ENCODE assay signal across 30 cellular contexts in the genomic region with DNA sequence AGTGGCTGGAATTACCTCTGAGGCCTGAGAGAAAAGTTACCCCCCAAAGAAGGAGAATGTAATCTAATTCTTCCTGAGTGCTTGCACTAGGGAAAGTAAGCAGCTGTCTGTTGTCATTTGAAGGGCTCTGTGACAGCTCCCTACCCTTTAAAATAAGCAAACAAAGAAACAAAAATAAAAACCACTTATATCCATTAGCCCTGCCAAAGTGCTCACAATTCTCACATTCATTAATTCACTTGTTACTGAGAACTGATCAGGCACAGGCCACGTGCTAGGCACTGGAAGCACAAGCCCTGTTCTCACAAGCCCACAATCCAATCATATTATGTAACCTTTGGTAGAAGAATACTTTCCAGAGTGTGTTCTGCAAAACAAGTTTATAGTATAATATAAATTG.
DNase-seq lines count a peak whose midpoint lies in the region; ATAC-seq and TF ChIP-seq lines count a peak whose summit lies in the region.
"Had no signal": no experiment of that assay in that cellular context is flagged by ENCODE, and none has a peak within 500 bp of the region (broad histone marks: within the 10 kb centered on the region; RNA-seq: fewer than 3 reads in every experiment).

No MANE protein-coding gene starts in this region.

- H2BK12ac ChIP-seq in mesenchymal stem cell (ENCODE audit: low read length in 2 of 2): no peak overlapping the region

- H4K8ac ChIP-seq in mesenchymal stem cell (ENCODE audit: low read length): no peak overlapping the region

- no peak overlapping the region for H2AFZ ChIP-seq in mesenchymal stem cell (ENCODE audit: low read depth, low read length)

- 17% methylated on average over 1 of the region's 1 CpG for WGBS in mesenchymal stem cell

- no peaks in the 10 kb centered on the region for H3K27me3 ChIP-seq in mesenchymal stem cell (ENCODE audit: control insufficient read depth in 1 of 2, insufficient read depth in 1 of 2, low read length in 2 of 2)
- H3K27me3 ChIP-seq: ascending aorta, esophagus muscularis mucosa, vagina had no signal

- H3K4me3 ChIP-seq in mesenchymal stem cell (ENCODE audit: insufficient read depth in 1 of 2, low read depth in 1 of 2, low read length in 2 of 2): no peak overlapping the region
- H3K4me3 ChIP-seq: ascending aorta, esophagus muscularis mucosa, HAP-1, vagina had no signal

- CTCF ChIA-PET in activated CD8-positive, alpha-beta T cell treated with anti-CD3 and anti-CD28 coated beads for 36 hours (lab: Charles Lee): no interaction called here

- no peaks in the 10 kb centered on the region for H3K4me1 ChIP-seq in mesenchymal stem cell (ENCODE audit: control insufficient read depth, insufficient read depth, low read depth, low read length)
- H3K4me1 ChIP-seq: ascending aorta, HAP-1, vagina had no signal

- H3K9ac ChIP-seq in mesenchymal stem cell (ENCODE audit: low read length): peak overlapping the region; percentile 54

- ATAC-seq in activated CD8-positive, alpha-beta T cell treated with anti-CD3 and anti-CD28 coated beads for 36 hours: no peak
- ATAC-seq: left colon; stimulated activated naive CD8-positive, alpha-beta T cell treated with anti-CD3 and anti-CD28 coated beads, Interleukin-15, amount 100 ng/mL, for 72 hours had no signal

- H4K91ac ChIP-seq in mesenchymal stem cell (ENCODE audit: low read length): no peak overlapping the region

- POLR2A ChIA-PET in activated CD8-positive, alpha-beta T cell treated with anti-CD3 and anti-CD28 coated beads for 36 hours (lab: Charles Lee): no interaction called here

- H2BK5ac ChIP-seq in mesenchymal stem cell (ENCODE audit: low read depth, low read length, poor library complexity, severe bottlenecking): no peak overlapping the region

- H3K36me3 Mint-ChIP-seq in activated CD8-positive, alpha-beta T cell treated with anti-CD3 and anti-CD28 coated beads for 36 hours (ENCODE audit: low read depth): no peaks in the 10 kb centered on the region
- H3K36me3 Mint-ChIP-seq: activated naive CD8-positive, alpha-beta T cell treated with anti-CD3 and anti-CD28 coated beads for 36 hours; naive B cell had no signal

- H3K9me3 ChIP-seq in mesenchymal stem cell (ENCODE audit: control insufficient read depth, low read length): no peaks in the 10 kb centered on the region
- H3K9me3 ChIP-seq: ascending aorta, esophagus muscularis mucosa, HAP-1, vagina had no signal

- no peak overlapping the region for H3K4me3 Mint-ChIP-seq in activated CD8-positive, alpha-beta T cell treated with anti-CD3 and anti-CD28 coated beads for 36 hours
- H3K4me3 Mint-ChIP-seq: activated naive CD8-positive, alpha-beta T cell treated with anti-CD3 and anti-CD28 coated beads for 36 hours; central memory CD8-positive, alpha-beta T cell; dendritic cell treated with granulocyte-macrophage colony-stimulating factor and Interleukin-4, amounts not matched to agents 40 ng/mL and 50 ng/mL, for 4 days; naive B cell; stimulated activated naive CD8-positive, alpha-beta T cell treated with anti-CD3 and anti-CD28 coated beads, Interleukin-15, amount 100 ng/mL, for 72 hours had no signal

- H2AK5ac ChIP-seq in mesenchymal stem cell (ENCODE audit: low read length, severe bottlenecking): no peak overlapping the region

- no peaks in the 10 kb centered on the region for H3K9me3 Mint-ChIP-seq in activated CD8-positive, alpha-beta T cell treated with anti-CD3 and anti-CD28 coated beads for 36 hours
- H3K9me3 Mint-ChIP-seq: activated naive CD8-positive, alpha-beta T cell treated with anti-CD3 and anti-CD28 coated beads for 36 hours; central memory CD8-positive, alpha-beta T cell; dendritic cell treated with granulocyte-macrophage colony-stimulating factor and Interleukin-4, amounts not matched to agents 40 ng/mL and 50 ng/mL, for 4 days; naive B cell; stimulated activated naive CD8-positive, alpha-beta T cell treated with anti-CD3 and anti-CD28 coated beads, Interleukin-15, amount 100 ng/mL, for 72 hours had no signal

- intact Hi-C loops in activated CD8-positive, alpha-beta T cell treated with anti-CD3 and anti-CD28 coated beads for 36 hours (cut with micrococcal nuclease): loop anchor here (10.0 kb wide), 1 partner anchor 209 kb away; no protein-coding TSS in a partner anchor

- DNase-seq in DMS153 (lab: John Stamatoyannopoulos, UW) (peak; percentile 64), DMS153 treated with DMSO at 0.1 percent for 48 hours (lab: John Stamatoyannopoulos, UW; ENCODE audit: unreplicated experiment) (no peak), NCI-H1105 treated with DMSO at 0.1 percent for 48 hours (lab: John Stamatoyannopoulos, UW) (peak; percentile 61), NCI-H774 (lab: John Stamatoyannopoulos, UW) (peak; percentile 62), mesenchymal stem cell (peak; percentile 21), AG20443 (ENCODE audit: low spot score) (no peak)
- no peak for DNase-seq in activated T-cell treated with anti-CD3 and anti-CD28 coated beads, Interleukin-2, amount 50 U/mL, for 48 hours
- no peak for DNase-seq in activated CD8-positive, alpha-beta T cell treated with anti-CD3 and anti-CD28 coated beads for 36 hours
- DNase-seq: activated CD4-positive, alpha-beta T cell treated with anti-CD3 and anti-CD28 coated beads for 4 hours; activated CD8-positive, alpha-beta memory T cell treated with anti-CD3 and anti-CD28 coated beads for 24 hours; activated effector memory CD4-positive, alpha-beta T cell treated with anti-CD3 and anti-CD28 coated beads, Interleukin-2, amount 50 U/mL, for 16 hours; activated naive CD8-positive, alpha-beta T cell treated with anti-CD3 and anti-CD28 coated beads for 36 hours; hippocampal formation; KG1; left colon; naive B cell; NCI-H187 treated with DMSO at 0.1 percent for 48 hours; NCI-H446; small intestine; stimulated activated CD4-positive, alpha-beta T cell treated with anti-CD3 and anti-CD28 coated beads, Interleukin-1b, Interleukin-23, amount 100 ng/mL, for 48 hours; stimulated activated CD8-positive, alpha-beta memory T cell treated with anti-CD3 and anti-CD28 coated beads, Interleukin-4, amount 100 ng/mL, for 48 hours; stimulated activated naive CD8-positive, alpha-beta T cell treated with anti-CD3 and anti-CD28 coated beads, Interleukin-15, amount 100 ng/mL, for 72 hours had no signal

- no peaks in the 10 kb centered on the region for H3K27me3 Mint-ChIP-seq in activated CD8-positive, alpha-beta T cell treated with anti-CD3 and anti-CD28 coated beads for 36 hours
- H3K27me3 Mint-ChIP-seq: activated naive CD8-positive, alpha-beta T cell treated with anti-CD3 and anti-CD28 coated beads for 36 hours; stimulated activated naive CD8-positive, alpha-beta T cell treated with anti-CD3 and anti-CD28 coated beads, Interleukin-15, amount 100 ng/mL, for 72 hours had no signal

- no peak overlapping the region for H3K23ac ChIP-seq in mesenchymal stem cell (ENCODE audit: low read length in 2 of 2)

- no peak overlapping the region for H2BK15ac ChIP-seq in mesenchymal stem cell (ENCODE audit: low read depth, poor library complexity, severe bottlenecking)

- no peak overlapping the region for H2BK120ac ChIP-seq in mesenchymal stem cell (ENCODE audit: low read depth, low read length)

- H3K4me2 ChIP-seq in mesenchymal stem cell (ENCODE audit: low read length, poor library complexity, severe bottlenecking): no peak overlapping the region

- no peak overlapping the region for H3K18ac ChIP-seq in mesenchymal stem cell (ENCODE audit: low read depth in 1 of 2, low read length in 2 of 2)

- TF ChIP-seq CTCF in activated CD8-positive, alpha-beta T cell treated with anti-CD3 and anti-CD28 coated beads for 36 hours (IDR thresholded peaks at IDR 0.05): no peak

- H3K27ac ChIP-seq in mesenchymal stem cell (ENCODE audit: low read length, poor library complexity, severe bottlenecking): no peak overlapping the region
- H3K27ac ChIP-seq: 22Rv1, ascending aorta, esophagus muscularis mucosa, vagina, VCaP had no signal

- no peak overlapping the region for H3K14ac ChIP-seq in mesenchymal stem cell (ENCODE audit: low read length in 2 of 2)

- no peak overlapping the region for H3K27ac Mint-ChIP-seq in activated CD8-positive, alpha-beta T cell treated with anti-CD3 and anti-CD28 coated beads for 36 hours
- H3K27ac Mint-ChIP-seq: activated naive CD8-positive, alpha-beta T cell treated with anti-CD3 and anti-CD28 coated beads for 36 hours; dendritic cell treated with granulocyte-macrophage colony-stimulating factor and Interleukin-4, amounts not matched to agents 40 ng/mL and 50 ng/mL, for 4 days; naive B cell; stimulated activated naive CD8-positive, alpha-beta T cell treated with anti-CD3 and anti-CD28 coated beads, Interleukin-15, amount 100 ng/mL, for 72 hours had no signal

- H3K36me3 ChIP-seq in mesenchymal stem cell (ENCODE audit: control insufficient read depth in 1 of 2, insufficient read depth in 2 of 2, low read depth in 1 of 2, low read length in 2 of 2): peaks cover 0 to 7% of the 10 kb centered on the region in 2 experiments
- H3K36me3 ChIP-seq: ascending aorta, esophagus muscularis mucosa, HAP-1, vagina had no signal

- H3K4me1 Mint-ChIP-seq in activated CD8-positive, alpha-beta T cell treated with anti-CD3 and anti-CD28 coated beads for 36 hours (ENCODE audit: low read depth): no peaks in the 10 kb centered on the region
- H3K4me1 Mint-ChIP-seq: activated naive CD8-positive, alpha-beta T cell treated with anti-CD3 and anti-CD28 coated beads for 36 hours; central memory CD8-positive, alpha-beta T cell; naive B cell; stimulated activated naive CD8-positive, alpha-beta T cell treated with anti-CD3 and anti-CD28 coated beads, Interleukin-15, amount 100 ng/mL, for 72 hours had no signal

- H3K4ac ChIP-seq in mesenchymal stem cell (ENCODE audit: low read depth in 1 of 2, low read length in 2 of 2): no peak overlapping the region

- H3K79me1 ChIP-seq in mesenchymal stem cell (replicated peaks; ENCODE audit: low read length, poor library complexity, severe bottlenecking): no peaks in the 10 kb centered on the region

Comparison
In these comparisons a context has a peak if more than half of its experiments do, and no peak if none do; other contexts are left out.
1. DNase-seq: peak in DMS153 (single experiment), NCI-H1105 treated with DMSO at 0.1 percent for 48 hours (single experiment), NCI-H774 (single experiment) and mesenchymal stem cell (single experiment); none in DMS153 treated with DMSO at 0.1 percent for 48 hours (single experiment), activated T-cell treated with anti-CD3 and anti-CD28 coated beads, Interleukin-2, amount 50 U/mL, for 48 hours (0 of 2), activated CD8-positive, alpha-beta T cell treated with anti-CD3 and anti-CD28 coated beads for 36 hours (single experiment) and AG20443 (single experiment).